ENCODE assay signal across 1 cellular context in genomic region chr14:92680781-92681650, GRCh38.
TF ChIP-seq lines count a peak whose summit lies in the region.

No MANE protein-coding gene starts in this region.

TF ChIP-seq in GM23338, 12 proteins besides CTCF, POLR2A, EP300 and RAD21 (continued from another document):
- TF ChIP-seq ZNF331 (CRISPR knock-in tag; IDR thresholded peaks at IDR 0.05; ENCODE audit: low read depth) (no peak), ZNF114 (CRISPR knock-in tag; IDR thresholded peaks at IDR 0.05) (no peak), REST (IDR thresholded peaks at IDR 0.05; ENCODE audit: unreplicated experiment) (no peak), EZH2 (IDR thresholded peaks at IDR 0.05; ENCODE audit: low read depth, unreplicated experiment) (no peak), CREB1 (CRISPR knock-in tag; IDR thresholded peaks at IDR 0.05; ENCODE audit: low read depth) (no peak)
